In genomic region chr1:8197493-8198282, GRCh38 we compare ENCODE assay signal across 3 cellular contexts.
TF ChIP-seq lines count a peak whose summit lies in the region.

No MANE protein-coding gene starts in this region.

TF ChIP-seq in HEK293, 187 proteins besides CTCF, POLR2A, EP300 and RAD21 (continued from another document and continues in another):
- TF ChIP-seq ZSCAN5A (tag by site-specific recombination; IDR thresholded peaks at IDR 0.05) (no peak), AEBP2 (tag by site-specific recombination; IDR thresholded peaks at IDR 0.05; ENCODE audit: borderline replicate concordance) (no peak), ZNF335 (tag by site-specific recombination; conservative IDR thresholded peaks at IDR 0.05) (peak; percentile 63)
- TF ChIP-seq, protein P1, sequence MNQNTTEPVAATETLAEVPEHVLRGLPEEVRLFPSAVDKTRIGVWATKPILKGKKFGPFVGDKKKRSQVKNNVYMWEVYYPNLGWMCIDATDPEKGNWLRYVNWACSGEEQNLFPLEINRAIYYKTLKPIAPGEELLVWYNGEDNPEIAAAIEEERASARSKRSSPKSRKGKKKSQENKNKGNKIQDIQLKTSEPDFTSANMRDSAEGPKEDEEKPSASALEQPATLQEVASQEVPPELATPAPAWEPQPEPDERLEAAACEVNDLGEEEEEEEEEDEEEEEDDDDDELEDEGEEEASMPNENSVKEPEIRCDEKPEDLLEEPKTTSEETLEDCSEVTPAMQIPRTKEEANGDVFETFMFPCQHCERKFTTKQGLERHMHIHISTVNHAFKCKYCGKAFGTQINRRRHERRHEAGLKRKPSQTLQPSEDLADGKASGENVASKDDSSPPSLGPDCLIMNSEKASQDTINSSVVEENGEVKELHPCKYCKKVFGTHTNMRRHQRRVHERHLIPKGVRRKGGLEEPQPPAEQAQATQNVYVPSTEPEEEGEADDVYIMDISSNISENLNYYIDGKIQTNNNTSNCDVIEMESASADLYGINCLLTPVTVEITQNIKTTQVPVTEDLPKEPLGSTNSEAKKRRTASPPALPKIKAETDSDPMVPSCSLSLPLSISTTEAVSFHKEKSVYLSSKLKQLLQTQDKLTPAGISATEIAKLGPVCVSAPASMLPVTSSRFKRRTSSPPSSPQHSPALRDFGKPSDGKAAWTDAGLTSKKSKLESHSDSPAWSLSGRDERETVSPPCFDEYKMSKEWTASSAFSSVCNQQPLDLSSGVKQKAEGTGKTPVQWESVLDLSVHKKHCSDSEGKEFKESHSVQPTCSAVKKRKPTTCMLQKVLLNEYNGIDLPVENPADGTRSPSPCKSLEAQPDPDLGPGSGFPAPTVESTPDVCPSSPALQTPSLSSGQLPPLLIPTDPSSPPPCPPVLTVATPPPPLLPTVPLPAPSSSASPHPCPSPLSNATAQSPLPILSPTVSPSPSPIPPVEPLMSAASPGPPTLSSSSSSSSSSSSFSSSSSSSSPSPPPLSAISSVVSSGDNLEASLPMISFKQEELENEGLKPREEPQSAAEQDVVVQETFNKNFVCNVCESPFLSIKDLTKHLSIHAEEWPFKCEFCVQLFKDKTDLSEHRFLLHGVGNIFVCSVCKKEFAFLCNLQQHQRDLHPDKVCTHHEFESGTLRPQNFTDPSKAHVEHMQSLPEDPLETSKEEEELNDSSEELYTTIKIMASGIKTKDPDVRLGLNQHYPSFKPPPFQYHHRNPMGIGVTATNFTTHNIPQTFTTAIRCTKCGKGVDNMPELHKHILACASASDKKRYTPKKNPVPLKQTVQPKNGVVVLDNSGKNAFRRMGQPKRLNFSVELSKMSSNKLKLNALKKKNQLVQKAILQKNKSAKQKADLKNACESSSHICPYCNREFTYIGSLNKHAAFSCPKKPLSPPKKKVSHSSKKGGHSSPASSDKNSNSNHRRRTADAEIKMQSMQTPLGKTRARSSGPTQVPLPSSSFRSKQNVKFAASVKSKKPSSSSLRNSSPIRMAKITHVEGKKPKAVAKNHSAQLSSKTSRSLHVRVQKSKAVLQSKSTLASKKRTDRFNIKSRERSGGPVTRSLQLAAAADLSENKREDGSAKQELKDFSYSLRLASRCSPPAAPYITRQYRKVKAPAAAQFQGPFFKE (tag by site-specific recombination; IDR thresholded peaks at IDR 0.05; ENCODE audit: borderline replicate concordance), result no peak

TF ChIP-seq in K562, 482 proteins besides CTCF, POLR2A, EP300 and RAD21 (continued from another document and continues in another):
- TF ChIP-seq ZHX1 (conservative IDR thresholded peaks at IDR 0.05; ENCODE audit: low read length) (no peak), VEZF1 (CRISPR knock-in tag; IDR thresholded peaks at IDR 0.05) (peak; percentile 80), NR4A1 (CRISPR knock-in tag; IDR thresholded peaks at IDR 0.05) (no peak), NR4A1 (tag; IDR thresholded peaks at IDR 0.05) (peak; percentile 68; the same call in 1 of the 2 replicates), TFAP4 (CRISPR knock-in tag; IDR thresholded peaks at IDR 0.05; ENCODE audit: borderline replicate concordance) (peak; percentile 90), TEAD2 (tag; IDR thresholded peaks at IDR 0.05) (no peak), TAL1 (IDR thresholded peaks at IDR 0.05) (peak; percentile 94), MNT (conservative IDR thresholded peaks at IDR 0.05) (peak; percentile 82 to 89), ZNF224 (CRISPR knock-in tag; IDR thresholded peaks at IDR 0.05) (no peak)

TF ChIP-seq in HepG2, 621 proteins besides CTCF, POLR2A, EP300 and RAD21 (continued from another document and continues in another):
- TF ChIP-seq, protein P2, sequence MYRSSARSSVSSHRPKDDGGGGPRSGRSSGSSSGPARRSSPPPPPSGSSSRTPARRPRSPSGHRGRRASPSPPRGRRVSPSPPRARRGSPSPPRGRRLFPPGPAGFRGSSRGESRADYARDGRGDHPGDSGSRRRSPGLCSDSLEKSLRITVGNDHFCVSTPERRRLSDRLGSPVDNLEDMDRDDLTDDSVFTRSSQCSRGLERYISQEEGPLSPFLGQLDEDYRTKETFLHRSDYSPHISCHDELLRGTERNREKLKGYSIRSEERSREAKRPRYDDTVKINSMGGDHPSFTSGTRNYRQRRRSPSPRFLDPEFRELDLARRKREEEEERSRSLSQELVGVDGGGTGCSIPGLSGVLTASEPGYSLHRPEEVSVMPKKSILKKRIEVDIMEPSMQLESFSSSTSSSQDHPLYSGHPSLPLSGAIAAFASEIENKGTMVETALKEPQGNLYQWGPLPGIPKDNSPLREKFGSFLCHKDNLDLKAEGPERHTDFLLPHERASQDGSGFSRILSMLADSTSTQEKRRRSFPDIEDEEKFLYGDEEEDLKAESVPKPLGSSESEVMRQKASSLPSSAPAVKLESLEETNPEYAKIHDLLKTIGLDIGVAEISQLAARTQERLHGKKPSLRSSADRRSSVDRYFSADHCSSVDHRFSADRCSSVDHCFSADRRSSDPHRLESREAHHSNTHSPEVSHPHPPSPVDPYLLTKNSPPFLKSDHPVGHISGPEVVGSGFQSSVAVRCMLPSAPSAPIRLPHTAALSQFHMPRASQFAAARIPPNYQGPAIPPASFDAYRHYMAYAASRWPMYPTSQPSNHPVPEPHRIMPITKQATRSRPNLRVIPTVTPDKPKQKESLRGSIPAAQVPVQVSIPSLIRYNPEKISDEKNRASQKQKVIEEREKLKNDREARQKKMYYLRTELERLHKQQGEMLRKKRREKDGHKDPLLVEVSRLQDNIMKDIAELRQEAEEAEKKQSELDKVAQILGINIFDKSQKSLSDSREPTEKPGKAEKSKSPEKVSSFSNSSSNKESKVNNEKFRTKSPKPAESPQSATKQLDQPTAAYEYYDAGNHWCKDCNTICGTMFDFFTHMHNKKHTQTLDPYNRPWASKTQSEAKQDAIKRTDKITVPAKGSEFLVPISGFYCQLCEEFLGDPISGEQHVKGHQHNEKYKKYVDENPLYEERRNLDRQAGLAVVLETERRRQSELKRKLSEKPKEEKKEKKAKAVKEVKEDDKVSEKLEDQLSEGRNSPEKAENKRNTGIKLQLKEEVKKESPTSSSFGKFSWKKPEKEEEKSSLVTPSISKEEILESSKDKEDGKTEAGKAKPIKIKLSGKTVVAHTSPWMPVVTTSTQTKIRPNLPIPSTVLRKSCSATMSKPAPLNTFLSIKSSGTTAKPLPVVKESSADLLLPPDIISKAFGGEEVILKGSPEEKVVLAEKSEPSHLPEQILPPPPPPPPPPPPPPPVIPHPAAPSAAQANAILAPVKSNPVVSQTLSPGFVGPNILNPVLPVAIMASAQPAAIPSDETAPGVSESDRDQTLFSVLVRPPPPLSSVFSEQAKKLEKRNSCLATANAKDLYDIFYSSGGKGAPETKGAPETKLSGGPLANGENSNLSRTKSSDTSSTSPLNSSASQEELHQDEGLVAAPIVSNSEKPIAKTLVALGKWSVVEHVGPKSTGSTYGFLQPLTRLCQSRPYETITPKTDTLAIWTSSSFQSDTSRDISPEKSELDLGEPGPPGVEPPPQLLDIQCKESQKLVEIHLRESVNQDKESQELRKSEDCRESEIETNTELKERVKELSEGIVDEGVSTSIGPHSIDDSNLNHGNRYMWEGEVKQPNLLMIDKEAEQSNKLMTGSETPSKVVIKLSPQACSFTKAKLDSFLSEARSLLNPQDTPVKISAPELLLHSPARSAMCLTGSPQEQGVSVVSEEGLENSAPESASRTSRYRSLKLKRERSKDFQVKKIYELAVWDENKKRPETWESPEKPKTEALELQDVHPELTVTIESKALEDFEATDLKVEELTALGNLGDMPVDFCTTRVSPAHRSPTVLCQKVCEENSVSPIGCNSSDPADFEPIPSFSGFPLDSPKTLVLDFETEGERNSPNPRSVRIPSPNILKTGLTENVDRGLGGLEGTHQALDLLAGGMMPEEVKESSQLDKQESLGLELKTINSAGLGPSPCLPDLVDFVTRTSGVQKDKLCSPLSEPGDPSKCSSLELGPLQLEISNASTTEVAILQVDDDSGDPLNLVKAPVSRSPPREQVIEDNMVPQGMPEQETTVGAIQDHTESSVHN (CRISPR knock-in tag; IDR thresholded peaks at IDR 0.05), result no peak
- TF ChIP-seq ZNF343 (CRISPR knock-in tag; IDR thresholded peaks at IDR 0.05), result no peak
- TF ChIP-seq ARNTL (CRISPR knock-in tag; IDR thresholded peaks at IDR 0.05), result peak; percentile 45; the same call in 1 of the 2 replicates
- TF ChIP-seq ZNF329 (CRISPR knock-in tag; IDR thresholded peaks at IDR 0.05; ENCODE audit: low read depth), result no peak
- TF ChIP-seq, protein P3, sequence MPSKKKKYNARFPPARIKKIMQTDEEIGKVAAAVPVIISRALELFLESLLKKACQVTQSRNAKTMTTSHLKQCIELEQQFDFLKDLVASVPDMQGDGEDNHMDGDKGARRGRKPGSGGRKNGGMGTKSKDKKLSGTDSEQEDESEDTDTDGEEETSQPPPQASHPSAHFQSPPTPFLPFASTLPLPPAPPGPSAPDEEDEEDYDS (CRISPR knock-in tag; IDR thresholded peaks at IDR 0.05), result no peak
- no peak for TF ChIP-seq IKZF4 (CRISPR knock-in tag; IDR thresholded peaks at IDR 0.05; ENCODE audit: borderline replicate concordance, low read depth, not compliant biosample characterization)
- TF ChIP-seq ZNF577 (CRISPR knock-in tag; IDR thresholded peaks at IDR 0.05; ENCODE audit: borderline replicate concordance, low read depth), result no peak
- no peak for TF ChIP-seq ZNF264 (CRISPR knock-in tag; IDR thresholded peaks at IDR 0.05)
- no peak for TF ChIP-seq NPAS2 (CRISPR knock-in tag; IDR thresholded peaks at IDR 0.05; ENCODE audit: borderline replicate concordance)
- TF ChIP-seq ONECUT2 (CRISPR knock-in tag; IDR thresholded peaks at IDR 0.05), result no peak
- TF ChIP-seq KLF16 (CRISPR knock-in tag; IDR thresholded peaks at IDR 0.05), result peak in 1 of 2 experiments; percentile 82; a peak in 1 of 4 replicates
- TF ChIP-seq MTA1 (CRISPR knock-in tag; IDR thresholded peaks at IDR 0.05; ENCODE audit: borderline replicate concordance), result peak; percentile 78; the same call in 1 of the 2 replicates
- no peak for TF ChIP-seq ZNF780A (CRISPR knock-in tag; IDR thresholded peaks at IDR 0.05)
- TF ChIP-seq ZNF792 (CRISPR knock-in tag; IDR thresholded peaks at IDR 0.05), result peak; percentile 72
- peak; percentile 50; the same call in 1 of the 2 replicates for TF ChIP-seq THAP11 (CRISPR knock-in tag; IDR thresholded peaks at IDR 0.05)
- no peak for TF ChIP-seq EED (CRISPR knock-in tag; IDR thresholded peaks at IDR 0.05)
- TF ChIP-seq, protein P4, sequence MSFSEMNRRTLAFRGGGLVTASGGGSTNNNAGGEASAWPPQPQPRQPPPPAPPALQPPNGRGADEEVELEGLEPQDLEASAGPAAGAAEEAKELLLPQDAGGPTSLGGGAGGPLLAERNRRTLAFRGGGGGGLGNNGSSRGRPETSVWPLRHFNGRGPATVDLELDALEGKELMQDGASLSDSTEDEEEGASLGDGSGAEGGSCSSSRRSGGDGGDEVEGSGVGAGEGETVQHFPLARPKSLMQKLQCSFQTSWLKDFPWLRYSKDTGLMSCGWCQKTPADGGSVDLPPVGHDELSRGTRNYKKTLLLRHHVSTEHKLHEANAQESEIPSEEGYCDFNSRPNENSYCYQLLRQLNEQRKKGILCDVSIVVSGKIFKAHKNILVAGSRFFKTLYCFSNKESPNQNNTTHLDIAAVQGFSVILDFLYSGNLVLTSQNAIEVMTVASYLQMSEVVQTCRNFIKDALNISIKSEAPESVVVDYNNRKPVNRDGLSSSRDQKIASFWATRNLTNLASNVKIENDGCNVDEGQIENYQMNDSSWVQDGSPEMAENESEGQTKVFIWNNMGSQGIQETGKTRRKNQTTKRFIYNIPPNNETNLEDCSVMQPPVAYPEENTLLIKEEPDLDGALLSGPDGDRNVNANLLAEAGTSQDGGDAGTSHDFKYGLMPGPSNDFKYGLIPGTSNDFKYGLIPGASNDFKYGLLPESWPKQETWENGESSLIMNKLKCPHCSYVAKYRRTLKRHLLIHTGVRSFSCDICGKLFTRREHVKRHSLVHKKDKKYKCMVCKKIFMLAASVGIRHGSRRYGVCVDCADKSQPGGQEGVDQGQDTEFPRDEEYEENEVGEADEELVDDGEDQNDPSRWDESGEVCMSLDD (CRISPR knock-in tag; IDR thresholded peaks at IDR 0.05; ENCODE audit: borderline replicate concordance), result peak; percentile 39; the same call in 1 of the 2 replicates
- peak; percentile 71 for TF ChIP-seq RARA (CRISPR knock-in tag; IDR thresholded peaks at IDR 0.05)
- TF ChIP-seq SRSF4 (IDR thresholded peaks at IDR 0.05; ENCODE audit: low read depth, low read length, poor library complexity, severe bottlenecking), result no peak
- no peak for TF ChIP-seq ZNF468 (CRISPR knock-in tag; IDR thresholded peaks at IDR 0.05)
- TF ChIP-seq, protein P5, sequence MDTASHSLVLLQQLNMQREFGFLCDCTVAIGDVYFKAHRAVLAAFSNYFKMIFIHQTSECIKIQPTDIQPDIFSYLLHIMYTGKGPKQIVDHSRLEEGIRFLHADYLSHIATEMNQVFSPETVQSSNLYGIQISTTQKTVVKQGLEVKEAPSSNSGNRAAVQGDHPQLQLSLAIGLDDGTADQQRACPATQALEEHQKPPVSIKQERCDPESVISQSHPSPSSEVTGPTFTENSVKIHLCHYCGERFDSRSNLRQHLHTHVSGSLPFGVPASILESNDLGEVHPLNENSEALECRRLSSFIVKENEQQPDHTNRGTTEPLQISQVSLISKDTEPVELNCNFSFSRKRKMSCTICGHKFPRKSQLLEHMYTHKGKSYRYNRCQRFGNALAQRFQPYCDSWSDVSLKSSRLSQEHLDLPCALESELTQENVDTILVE (CRISPR knock-in tag; IDR thresholded peaks at IDR 0.05), result no peak; the same call in none of the 2 replicates
- TF ChIP-seq, protein P6, sequence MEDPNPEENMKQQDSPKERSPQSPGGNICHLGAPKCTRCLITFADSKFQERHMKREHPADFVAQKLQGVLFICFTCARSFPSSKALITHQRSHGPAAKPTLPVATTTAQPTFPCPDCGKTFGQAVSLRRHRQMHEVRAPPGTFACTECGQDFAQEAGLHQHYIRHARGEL (CRISPR knock-in tag; IDR thresholded peaks at IDR 0.05), result 0 out of 2 replicates have a peak, but pooled peaks have one; percentile 26
- TF ChIP-seq MEF2D (CRISPR knock-in tag; IDR thresholded peaks at IDR 0.05), result peak; percentile 40; the same call in 1 of the 2 replicates
- TF ChIP-seq MYC (CRISPR knock-in tag; IDR thresholded peaks at IDR 0.05; ENCODE audit: borderline replicate concordance), result peak; percentile 81; the same call in 1 of the 2 replicates
- TF ChIP-seq RARG (CRISPR knock-in tag; IDR thresholded peaks at IDR 0.05; ENCODE audit: low read depth), result no peak
- TF ChIP-seq SYNCRIP (IDR thresholded peaks at IDR 0.05; ENCODE audit: insufficient read depth, low read depth, low read length), result no peak
- peak; percentile 16; the same call in 1 of the 2 replicates for TF ChIP-seq ZNF768 (CRISPR knock-in tag; IDR thresholded peaks at IDR 0.05)
- no peak for TF ChIP-seq ZNF44 (CRISPR knock-in tag; IDR thresholded peaks at IDR 0.05)
- 0 out of 2 replicates have a peak, but pooled peaks have one; percentile 15 for TF ChIP-seq NFYC (CRISPR knock-in tag; IDR thresholded peaks at IDR 0.05)
- TF ChIP-seq ZBTB21 (CRISPR knock-in tag; IDR thresholded peaks at IDR 0.05), result no peak
- TF ChIP-seq, protein P7, sequence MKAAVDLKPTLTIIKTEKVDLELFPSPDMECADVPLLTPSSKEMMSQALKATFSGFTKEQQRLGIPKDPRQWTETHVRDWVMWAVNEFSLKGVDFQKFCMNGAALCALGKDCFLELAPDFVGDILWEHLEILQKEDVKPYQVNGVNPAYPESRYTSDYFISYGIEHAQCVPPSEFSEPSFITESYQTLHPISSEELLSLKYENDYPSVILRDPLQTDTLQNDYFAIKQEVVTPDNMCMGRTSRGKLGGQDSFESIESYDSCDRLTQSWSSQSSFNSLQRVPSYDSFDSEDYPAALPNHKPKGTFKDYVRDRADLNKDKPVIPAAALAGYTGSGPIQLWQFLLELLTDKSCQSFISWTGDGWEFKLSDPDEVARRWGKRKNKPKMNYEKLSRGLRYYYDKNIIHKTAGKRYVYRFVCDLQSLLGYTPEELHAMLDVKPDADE (CRISPR knock-in tag; IDR thresholded peaks at IDR 0.05), result no peak
- TF ChIP-seq, protein P8, sequence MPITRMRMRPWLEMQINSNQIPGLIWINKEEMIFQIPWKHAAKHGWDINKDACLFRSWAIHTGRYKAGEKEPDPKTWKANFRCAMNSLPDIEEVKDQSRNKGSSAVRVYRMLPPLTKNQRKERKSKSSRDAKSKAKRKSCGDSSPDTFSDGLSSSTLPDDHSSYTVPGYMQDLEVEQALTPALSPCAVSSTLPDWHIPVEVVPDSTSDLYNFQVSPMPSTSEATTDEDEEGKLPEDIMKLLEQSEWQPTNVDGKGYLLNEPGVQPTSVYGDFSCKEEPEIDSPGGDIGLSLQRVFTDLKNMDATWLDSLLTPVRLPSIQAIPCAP (CRISPR knock-in tag; IDR thresholded peaks at IDR 0.05; ENCODE audit: low read depth), result no peak
- TF ChIP-seq ZFP1 (CRISPR knock-in tag; IDR thresholded peaks at IDR 0.05), result no peak
